Comparison of ENCODE assay signal across 8 cellular contexts in the genomic region with DNA sequence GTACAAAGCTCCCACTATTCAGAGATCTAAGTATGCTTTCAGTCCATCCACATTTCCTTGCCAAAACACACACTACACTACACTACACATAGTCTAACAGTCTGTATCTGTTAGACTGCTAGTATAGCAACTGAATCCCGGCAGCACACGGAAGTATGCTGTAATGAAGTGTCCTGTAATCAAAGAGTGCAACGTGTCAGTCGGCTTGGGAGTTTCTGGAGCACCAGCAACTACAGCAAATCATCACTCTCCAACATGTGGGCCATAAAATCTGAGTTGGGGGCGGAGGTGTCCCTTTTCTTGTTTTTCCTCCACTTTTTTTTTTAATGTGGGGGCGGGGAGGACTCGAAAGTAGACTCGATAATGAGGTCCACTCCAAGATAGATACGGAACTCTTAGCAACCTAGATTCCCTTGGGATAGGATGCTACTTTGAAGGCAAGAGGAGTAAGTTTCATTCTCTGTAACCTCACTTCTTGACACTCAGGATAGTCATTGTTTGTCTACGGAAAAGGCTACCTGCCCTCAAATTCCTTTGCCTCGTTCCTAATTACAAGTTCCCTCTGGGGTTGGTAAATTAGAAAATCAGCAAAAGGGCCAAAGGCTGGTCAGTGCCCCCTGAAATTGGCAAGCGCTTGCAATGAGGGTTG. TPM values are rescaled to one million over a fixed set of nuclear protein-coding genes. Genes with fewer than 3 reads are reported as not detected.
DNase-seq lines count a peak whose midpoint lies in the region; ATAC-seq lines count a peak whose summit lies in the region.

No MANE protein-coding gene starts in this region.

- DNase-seq in CD1c-positive myeloid dendritic cell (ENCODE audit: extremely low spot score): peak; percentile 27
- peak; percentile 36 for DNase-seq in NCI-H510A treated with DMSO at 0.1 percent for 48 hours (lab: John Stamatoyannopoulos, UW)
- DNase-seq in activated T-cell treated with anti-CD3 and anti-CD28 coated beads, Interleukin-2, amount 50 U/mL, for 72 hours: peak; percentile 35 to 41
- peak; percentile 19 for DNase-seq in germinal center (ENCODE audit: low spot score)
- peak; percentile 48 for DNase-seq in pons (ENCODE audit: low spot score)
- no peak for DNase-seq in NCI-H187 treated with DMSO at 0.1 percent for 48 hours (lab: John Stamatoyannopoulos, UW)

- H3K27me3 Mint-ChIP-seq in activated T-cell treated with anti-CD3 and anti-CD28 coated beads, Interleukin-2, amount 50 U/mL, for 72 hours (ENCODE audit: low read depth): no peaks in the 10 kb centered on the region

- no peaks in the 10 kb centered on the region for H3K9me3 Mint-ChIP-seq in activated T-cell treated with anti-CD3 and anti-CD28 coated beads, Interleukin-2, amount 50 U/mL, for 72 hours

- H3K27ac Mint-ChIP-seq in activated T-cell treated with anti-CD3 and anti-CD28 coated beads, Interleukin-2, amount 50 U/mL, for 72 hours: no peak overlapping the region

- peaks cover 27% of the 10 kb centered on the region for H3K4me1 Mint-ChIP-seq in activated T-cell treated with anti-CD3 and anti-CD28 coated beads, Interleukin-2, amount 50 U/mL, for 72 hours (ENCODE audit: low read depth)

- no peak overlapping the region for H3K4me3 Mint-ChIP-seq in activated T-cell treated with anti-CD3 and anti-CD28 coated beads, Interleukin-2, amount 50 U/mL, for 72 hours

- H3K36me3 Mint-ChIP-seq in activated T-cell treated with anti-CD3 and anti-CD28 coated beads, Interleukin-2, amount 50 U/mL, for 72 hours (ENCODE audit: insufficient read depth in 2 of 2): peaks cover 0 to 2% of the 10 kb centered on the region in 2 donors

- ATAC-seq in GM18867 (IDR thresholded peaks at IDR 0.05; ENCODE audit: unreplicated experiment) (peak; percentile 38), HG03066 (IDR thresholded peaks at IDR 0.05; ENCODE audit: low read depth, unreplicated experiment) (peak; percentile 33)
- peak; percentile 44 to 58 for ATAC-seq in activated T-cell treated with anti-CD3 and anti-CD28 coated beads, Interleukin-2, amount 50 U/mL, for 72 hours (replicated peaks in 1 of 2)

RNA-seq across cellular contexts. Expression of gene SLC10A7, which starts 0.7 kb away (rescaled TPM):
- 10 to 100 TPM; 28.3 to 31.9 TPM for total RNA-seq in activated T-cell treated with anti-CD3 and anti-CD28 coated beads, Interleukin-2, amount 50 U/mL, for 72 hours
